Comparison of ENCODE assay signal across 21 cellular contexts in genomic region chr15:76682259-76682658, GRCh38.
DNase-seq lines count a peak whose midpoint lies in the region; ATAC-seq and TF ChIP-seq lines count a peak whose summit lies in the region.
"Had no signal": no experiment of that assay in that cellular context is flagged by ENCODE, and none has a peak within 500 bp of the region (broad histone marks: within the 10 kb centered on the region; RNA-seq: fewer than 3 reads in every experiment).

No MANE protein-coding gene starts in this region.

- H3K27me3 ChIP-seq in right cardiac atrium (ENCODE audit: control insufficient read depth, insufficient read depth) (no peaks in the 10 kb centered on the region), left ventricle myocardium inferior (ENCODE audit: low read depth) (no peaks in the 10 kb centered on the region), spleen (replicated peaks in 1 of 7) (no peaks in the 10 kb centered on the region)
- H3K27me3 ChIP-seq: BLaER1 had no signal

- intact Hi-C loops in right cardiac atrium (cut with DNase I): no loop called here
- intact Hi-C loops in left ventricle myocardium inferior (cut with micrococcal nuclease): no loop called here
- intact Hi-C loops in spleen (cut with DNase I; ENCODE audit: low total_unique reads): no loop called here

- H3K4me3 ChIP-seq in right cardiac atrium (ENCODE audit: low read length): no peak overlapping the region
- H3K4me3 ChIP-seq in left ventricle myocardium inferior: no peak overlapping the region
- no peak overlapping the region for H3K4me3 ChIP-seq in spleen
- H3K4me3 ChIP-seq: BLaER1, GM12878, GM23338 had no signal

- H3K36me3 ChIP-seq in left ventricle myocardium inferior: no peaks in the 10 kb centered on the region
- peaks cover 0 to 8% (median 0%) of the 10 kb centered on the region in 6 donors for H3K36me3 ChIP-seq in spleen
- H3K36me3 ChIP-seq: BLaER1 had no signal

- H3K9me3 ChIP-seq in right cardiac atrium (ENCODE audit: control insufficient read depth, low read length) (no peaks in the 10 kb centered on the region), left ventricle myocardium inferior (replicated peaks) (peaks cover 3% of the 10 kb centered on the region), spleen (peaks cover 0 to 12% (median under 1%) of the 10 kb centered on the region in 8 donors)
- H3K9me3 ChIP-seq: BLaER1, Caco-2 had no signal

- ATAC-seq in right cardiac atrium (peak in 1 of 2 donors; percentile 23), HG03565 (IDR thresholded peaks at IDR 0.05; ENCODE audit: unreplicated experiment) (no peak)
- ATAC-seq: CD8-positive, alpha-beta T cell; GM12878; GM23338; HCT116 had no signal

- peak in 2 of 3 donors; percentile 15 to 18 for DNase-seq in right cardiac atrium
- DNase-seq in left ventricle myocardium inferior: no peak
- peak; percentile 6 to 73 for DNase-seq in lung microvascular endothelial cell (ENCODE audit: low read depth in 2 of 2)
- DNase-seq in spleen: peak; percentile 72
- DNase-seq in HUDEP-2 (lab: John Stamatoyannopoulos, UW; ENCODE audit: unreplicated experiment in 76 of 76): no peak
- no peak for DNase-seq in GM13976 (ENCODE audit: low spot score)
- DNase-seq: Caco-2; CD4-positive, CD25-positive, alpha-beta regulatory T cell; CD8-positive, alpha-beta T cell; DMS 273 treated with DMSO at 0.1 percent for 48 hours; DMS79; EL; GDM1; H9 had no signal

- TF ChIP-seq CTCF in left ventricle myocardium inferior (IDR thresholded peaks at IDR 0.05; ENCODE audit: borderline replicate concordance): no peak
- no peak for TF ChIP-seq CTCF in spleen (IDR thresholded peaks at IDR 0.05 in 8 of 11, conservative IDR thresholded peaks at IDR 0.05 in 3 of 11)
- TF ChIP-seq CTCF in GM13976 (IDR thresholded peaks at IDR 0.05; ENCODE audit: borderline replicate concordance, control extremely low read depth, extremely low read depth, insufficient read depth, missing control alignments): no peak

- 90% methylated on average over 7 of the region's 7 CpGs for WGBS in right cardiac atrium
- 75 to 88% (median 86%) methylated on average over 6 to 7 of the region's 7 CpGs for WGBS in spleen, 5 donors

- in situ Hi-C loops in GM13976 (cut with MboI; ENCODE audit: low sequenced_read_pairs, unreplicated experiment): no loop called here

- H3K27ac ChIP-seq in right cardiac atrium (ENCODE audit: low read length) (no peak overlapping the region), left ventricle myocardium inferior (replicated peaks) (no peak overlapping the region), spleen (no peak overlapping the region)
- H3K27ac ChIP-seq: 22Rv1, BLaER1, C4-2B had no signal

- no peaks in the 10 kb centered on the region for H3K4me1 ChIP-seq in right cardiac atrium (ENCODE audit: control insufficient read depth, insufficient read depth, low read length)
- no peaks in the 10 kb centered on the region for H3K4me1 ChIP-seq in left ventricle myocardium inferior
- H3K4me1 ChIP-seq in spleen: no peaks in the 10 kb centered on the region
- H3K4me1 ChIP-seq: BLaER1, Caco-2 had no signal

- TF ChIP-seq POLR2A in spleen (IDR thresholded peaks at IDR 0.05): no peak

Comparison
In these comparisons a context has a peak if more than half of its experiments do, and no peak if none do; other contexts are left out.
1. DNase-seq: peak in right cardiac atrium (2 of 3), lung microvascular endothelial cell (2 of 2) and spleen (single experiment); none in left ventricle myocardium inferior (single experiment), HUDEP-2 (0 of 76) and GM13976 (single experiment).